Comparison of ENCODE assay signal across 9 cellular contexts in the genomic region with DNA sequence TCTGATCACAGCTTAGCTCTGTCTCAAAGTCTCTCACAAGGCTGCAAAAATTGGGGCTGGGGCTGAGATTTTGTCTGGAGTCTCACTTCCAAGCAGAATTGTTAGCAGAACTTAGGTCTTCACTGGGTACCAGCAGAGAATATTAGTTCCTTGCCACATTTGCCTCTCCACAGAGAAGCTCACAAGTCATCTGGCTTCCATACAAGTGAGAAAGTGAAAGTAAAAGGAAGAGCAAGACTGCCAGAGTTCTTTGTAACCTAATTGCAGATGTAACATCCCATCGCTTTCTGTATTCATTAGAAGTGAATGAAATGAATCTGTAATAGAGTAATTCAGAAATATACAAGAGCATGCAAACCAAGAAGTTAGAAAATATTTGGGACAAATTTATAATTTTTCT.
DNase-seq lines count a peak whose midpoint lies in the region; ATAC-seq and TF ChIP-seq lines count a peak whose summit lies in the region.
"Had no signal": no experiment of that assay in that cellular context is flagged by ENCODE, and none has a peak within 500 bp of the region (broad histone marks: within the 10 kb centered on the region; RNA-seq: fewer than 3 reads in every experiment).

No MANE protein-coding gene starts in this region.

- H3K27me3 ChIP-seq in colonic mucosa (no peaks in the 10 kb centered on the region), spleen (replicated peaks in 1 of 7) (no peaks in the 10 kb centered on the region)

- ATAC-seq in GM18868 (IDR thresholded peaks at IDR 0.05; ENCODE audit: unreplicated experiment) (peak; percentile 83), HG03457 (IDR thresholded peaks at IDR 0.05; ENCODE audit: unreplicated experiment) (peak; percentile 80), HG03469 (IDR thresholded peaks at IDR 0.05; ENCODE audit: unreplicated experiment) (no peak)
- ATAC-seq: T-cell had no signal

- intact Hi-C loops in colonic mucosa (cut with DNase I) (no loop called here), spleen (cut with DNase I; ENCODE audit: low total_unique reads) (no loop called here)

- TF ChIP-seq CTCF in cardiac fibroblast (IDR thresholded peaks at IDR 0.05; ENCODE audit: low read depth, low read length) (no peak), colonic mucosa (IDR thresholded peaks at IDR 0.05) (no peak), spleen (IDR thresholded peaks at IDR 0.05 in 8 of 11, conservative IDR thresholded peaks at IDR 0.05 in 3 of 11) (no peak)

- DNase-seq in cardiac fibroblast (ENCODE audit: low read depth in 2 of 2) (peak; percentile 8 to 49), pons (ENCODE audit: low spot score) (peak; percentile 79), colonic mucosa (no peak), NCI-H187 treated with DMSO at 0.1 percent for 48 hours (lab: John Stamatoyannopoulos, UW) (no peak), spleen (no peak)
- DNase-seq: T-cell had no signal

- H3K9ac ChIP-seq in colonic mucosa (ENCODE audit: low read depth in 2 of 2, low read length in 2 of 2) = no peak overlapping the region

- H3K4me1 ChIP-seq in colonic mucosa (no peaks in the 10 kb centered on the region), spleen (no peaks in the 10 kb centered on the region)

- no peak overlapping the region for H3K27ac ChIP-seq in colonic mucosa
- H3K27ac ChIP-seq in spleen = peak overlapping the region in 2 of 8 donors; percentile 9 to 28

- WGBS in spleen, 5 donors = 15 to 30% (median 21%) methylated on average over 1 of the region's 1 CpG

- H3K36me3 ChIP-seq in colonic mucosa = no peaks in the 10 kb centered on the region
- no peaks in the 10 kb centered on the region for H3K36me3 ChIP-seq in spleen

- TF ChIP-seq POLR2A in spleen (IDR thresholded peaks at IDR 0.05) = no peak

- H3K4me3 ChIP-seq in cardiac fibroblast (replicated peaks in 1 of 2; ENCODE audit: low read depth in 2 of 2, low read length in 2 of 2) (no peak overlapping the region), colonic mucosa (no peak overlapping the region), spleen (peak overlapping the region in 2 of 8 donors; percentile 20 to 49)

- no peaks in the 10 kb centered on the region for H3K9me3 ChIP-seq in colonic mucosa
- no peaks in the 10 kb centered on the region for H3K9me3 ChIP-seq in spleen

Comparison
In these comparisons a context has a peak if more than half of its experiments do, and no peak if none do; other contexts are left out.
1. DNase-seq: peak in cardiac fibroblast (2 of 2) and pons (single experiment); none in colonic mucosa (single experiment), NCI-H187 treated with DMSO at 0.1 percent for 48 hours (single experiment) and spleen (single experiment).